In the genomic region with DNA sequence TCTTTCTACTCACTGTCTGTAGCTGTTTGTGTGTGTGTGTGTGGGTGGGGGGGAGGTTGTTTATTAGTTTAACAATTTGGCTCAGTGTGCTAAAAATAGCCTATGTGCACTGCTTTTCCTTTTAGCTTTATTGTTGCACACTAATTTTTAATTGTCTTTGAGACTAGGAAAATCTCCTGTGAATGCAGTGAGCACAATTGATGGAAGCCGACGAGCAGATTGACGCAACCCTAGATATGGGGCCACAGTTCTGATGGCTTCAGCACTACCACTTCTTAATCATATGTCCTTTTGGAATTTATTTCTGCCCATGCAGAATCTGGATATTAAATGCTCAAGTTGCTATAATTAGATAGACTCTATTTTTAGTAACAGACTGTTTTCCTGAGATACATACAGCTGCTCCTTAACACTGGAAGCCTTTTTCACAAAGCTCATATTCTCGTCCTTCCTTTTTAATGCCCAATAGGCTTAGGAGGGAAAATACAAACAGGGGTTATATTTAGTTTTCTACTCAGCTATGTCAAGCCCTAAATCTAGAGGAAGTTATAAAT, we compare ENCODE assay signal across 19 cellular contexts.
A peak's percentile ranks its signal among the peaks of the same experiment; 100 is the strongest.
DNase-seq lines count a peak whose midpoint lies in the region; ATAC-seq, FAIRE-seq and TF ChIP-seq lines count a peak whose summit lies in the region.
"Had no signal": no experiment of that assay in that cellular context is flagged by ENCODE, and none has a peak within 500 bp of the region (broad histone marks: within the 10 kb centered on the region; RNA-seq: fewer than 3 reads in every experiment).

No MANE protein-coding gene starts in this region.

- CTCF ChIA-PET in HEK293 (lab: Yijun Ruan, JAX), result interaction anchor here (0.6 to 1.0 kb wide), 3 partner anchors 9 to 206 kb away, joined by 3 read pairs; no protein-coding TSS in a partner anchor
- CTCF ChIA-PET in activated CD4-positive, alpha-beta T cell treated with anti-CD3 and anti-CD28 coated beads for 36 hours (lab: Charles Lee), result interaction anchor here (0.6 kb wide), 1 partner anchor 91 kb away, joined by 3 read pairs; no protein-coding TSS in a partner anchor

- H3K4me1 ChIP-seq in HEK293 (ENCODE audit: control insufficient read depth, insufficient read depth, low read length), result peaks cover 9% of the 10 kb centered on the region
- H3K4me1 ChIP-seq in astrocyte (ENCODE audit: insufficient read depth, low read length), result peaks cover 8% of the 10 kb centered on the region
- H3K4me1 ChIP-seq in right cardiac atrium (ENCODE audit: control insufficient read depth, insufficient read depth, low read length), result peaks cover 4% of the 10 kb centered on the region
- peaks cover 2 to 22% (median 12%) of the 10 kb centered on the region in 4 donors for H3K4me1 ChIP-seq in sigmoid colon

- TF ChIP-seq EP300 in sigmoid colon (IDR thresholded peaks at IDR 0.05), result no peak

- peak overlapping the region; percentile 51 for H3K4me2 ChIP-seq in astrocyte (ENCODE audit: low read length)

- no peak for FAIRE-seq in astrocyte (lab: Jason Lieb, UNC)

- intact Hi-C loops in right cardiac atrium (cut with DNase I), result no loop called here
- intact Hi-C loops in sigmoid colon (cut with DNase I), result no loop called here
- intact Hi-C loops in activated CD4-positive, alpha-beta T cell treated with anti-CD3 and anti-CD28 coated beads for 36 hours (cut with DNase I, micrococcal nuclease), result no loop called here
- intact Hi-C loops in activated CD4-positive, alpha-beta T cell treated with anti-CD3 and anti-CD28 coated beads, Interleukin-2, amount 10 ng/mL, durations not matched to agents 24 days and 14 days (cut with micrococcal nuclease), result no loop called here

- peaks cover 36% of the 10 kb centered on the region for H3K4me1 Mint-ChIP-seq in astrocyte (ENCODE audit: low read depth, unreplicated experiment)
- no peaks in the 10 kb centered on the region for H3K4me1 Mint-ChIP-seq in activated CD4-positive, alpha-beta T cell treated with anti-CD3 and anti-CD28 coated beads for 36 hours
- H3K4me1 Mint-ChIP-seq in activated CD4-positive, alpha-beta T cell treated with anti-CD3 and anti-CD28 coated beads, Interleukin-2, amount 10 ng/mL, durations not matched to agents 24 days and 14 days, result peaks cover 13% of the 10 kb centered on the region

- H3K4me3 ChIP-seq in HEK293 (ENCODE audit: low read depth, low read length) (no peak overlapping the region), astrocyte (ENCODE audit: insufficient read depth, low read depth, low read length) (no peak overlapping the region), right cardiac atrium (ENCODE audit: low read length) (no peak overlapping the region), sigmoid colon (no peak overlapping the region)

- H3K36me3 ChIP-seq in HEK293 (ENCODE audit: control insufficient read depth in 2 of 2, insufficient read depth in 1 of 2, low read length in 2 of 2) (no peaks in the 10 kb centered on the region), astrocyte (ENCODE audit: insufficient read depth, low read length) (no peaks in the 10 kb centered on the region), sigmoid colon (no peaks in the 10 kb centered on the region)

- ATAC-seq in right cardiac atrium, result peak; percentile 48 to 72
- no peak for ATAC-seq in activated CD4-positive, alpha-beta T cell treated with anti-CD3 and anti-CD28 coated beads for 36 hours

- H3K27me3 Mint-ChIP-seq in astrocyte (ENCODE audit: low read depth, unreplicated experiment), result no peaks in the 10 kb centered on the region
- peaks cover 22% of the 10 kb centered on the region for H3K27me3 Mint-ChIP-seq in activated CD4-positive, alpha-beta T cell treated with anti-CD3 and anti-CD28 coated beads for 36 hours
- H3K27me3 Mint-ChIP-seq in activated CD4-positive, alpha-beta T cell treated with anti-CD3 and anti-CD28 coated beads, Interleukin-2, amount 10 ng/mL, durations not matched to agents 24 days and 14 days, result peaks cover 44% of the 10 kb centered on the region

- no peak overlapping the region for H3K4me3 Mint-ChIP-seq in astrocyte (ENCODE audit: unreplicated experiment)
- H3K4me3 Mint-ChIP-seq in activated CD4-positive, alpha-beta T cell treated with anti-CD3 and anti-CD28 coated beads for 36 hours, result no peak overlapping the region
- H3K4me3 Mint-ChIP-seq in activated CD4-positive, alpha-beta T cell treated with anti-CD3 and anti-CD28 coated beads, Interleukin-2, amount 10 ng/mL, durations not matched to agents 24 days and 14 days, result no peak overlapping the region

- TF ChIP-seq POLR2A in sigmoid colon (IDR thresholded peaks at IDR 0.05), result no peak

- no peaks in the 10 kb centered on the region for H3K79me2 ChIP-seq in astrocyte (ENCODE audit: insufficient read depth, low read length)

- H4K20me1 ChIP-seq in astrocyte (ENCODE audit: insufficient read depth, low read length), result no peaks in the 10 kb centered on the region

- H3K9me3 Mint-ChIP-seq in astrocyte (ENCODE audit: unreplicated experiment), result peaks cover 6% of the 10 kb centered on the region
- no peaks in the 10 kb centered on the region for H3K9me3 Mint-ChIP-seq in activated CD4-positive, alpha-beta T cell treated with anti-CD3 and anti-CD28 coated beads for 36 hours (ENCODE audit: low read depth)
- H3K9me3 Mint-ChIP-seq in activated CD4-positive, alpha-beta T cell treated with anti-CD3 and anti-CD28 coated beads, Interleukin-2, amount 10 ng/mL, durations not matched to agents 24 days and 14 days, result peaks cover 15% of the 10 kb centered on the region

- H3K27ac Mint-ChIP-seq in astrocyte (ENCODE audit: unreplicated experiment), result peak overlapping the region; percentile 24
- no peak overlapping the region for H3K27ac Mint-ChIP-seq in activated CD4-positive, alpha-beta T cell treated with anti-CD3 and anti-CD28 coated beads for 36 hours
- H3K27ac Mint-ChIP-seq in activated CD4-positive, alpha-beta T cell treated with anti-CD3 and anti-CD28 coated beads, Interleukin-2, amount 10 ng/mL, durations not matched to agents 24 days and 14 days, result no peak overlapping the region

- no peak overlapping the region for H3K9ac ChIP-seq in astrocyte (ENCODE audit: low read length)

- H3K27me3 ChIP-seq in astrocyte (ENCODE audit: insufficient read depth, low read length), result no peaks in the 10 kb centered on the region
- H3K27me3 ChIP-seq in right cardiac atrium (ENCODE audit: control insufficient read depth, insufficient read depth), result no peaks in the 10 kb centered on the region
- no peaks in the 10 kb centered on the region for H3K27me3 ChIP-seq in sigmoid colon

- no peaks in the 10 kb centered on the region for H3K9me3 ChIP-seq in HEK293 (ENCODE audit: control insufficient read depth, insufficient read depth, low read depth, low read length)
- no peaks in the 10 kb centered on the region for H3K9me3 ChIP-seq in astrocyte (ENCODE audit: insufficient read depth, low read depth, low read length)
- H3K9me3 ChIP-seq in right cardiac atrium (ENCODE audit: control insufficient read depth, low read length), result no peaks in the 10 kb centered on the region
- H3K9me3 ChIP-seq in sigmoid colon, result no peaks in the 10 kb centered on the region

- WGBS in right cardiac atrium, result 7% methylated on average over 4 of the region's 4 CpGs
- WGBS in sigmoid colon, 2 donors, result 45 to 58% methylated on average over 4 of the region's 4 CpGs

- TF ChIP-seq CTCF in HEK293 (tag by site-specific recombination; IDR thresholded peaks at IDR 0.05) (no peak), astrocyte (IDR thresholded peaks at IDR 0.05; ENCODE audit: insufficient read depth, low read depth, low read length) (no peak), sigmoid colon (IDR thresholded peaks at IDR 0.05) (no peak)

- H2AFZ ChIP-seq in astrocyte (ENCODE audit: low read depth, low read length), result no peak overlapping the region

- H3K36me3 Mint-ChIP-seq in astrocyte (ENCODE audit: low read depth, unreplicated experiment), result no peaks in the 10 kb centered on the region
- H3K36me3 Mint-ChIP-seq in activated CD4-positive, alpha-beta T cell treated with anti-CD3 and anti-CD28 coated beads for 36 hours (ENCODE audit: low read depth), result no peaks in the 10 kb centered on the region
- H3K36me3 Mint-ChIP-seq in activated CD4-positive, alpha-beta T cell treated with anti-CD3 and anti-CD28 coated beads, Interleukin-2, amount 10 ng/mL, durations not matched to agents 24 days and 14 days (ENCODE audit: low read depth), result no peaks in the 10 kb centered on the region

- DNase-seq in astrocyte (ENCODE audit: low read depth) (no peak), right cardiac atrium (no peak), sigmoid colon (no peak), inferior parietal cortex (ENCODE audit: extremely low spot score) (no peak)
- DNase-seq in activated CD4-positive, alpha-beta T cell treated with anti-CD3 and anti-CD28 coated beads for 36 hours, result no peak
- DNase-seq in activated CD4-positive, alpha-beta T cell treated with anti-CD3 and anti-CD28 coated beads, Interleukin-2, amount 10 ng/mL, durations not matched to agents 24 days and 14 days, result no peak
- DNase-seq in activated effector memory CD4-positive, alpha-beta T cell treated with anti-CD3 and anti-CD28 coated beads, Interleukin-2, amount 50 U/mL, for 16 hours, result no peak
- DNase-seq: activated CD4-positive, alpha-beta T cell treated with anti-CD3 and anti-CD28 coated beads for 1 hour; activated CD8-positive, alpha-beta memory T cell treated with anti-CD3 and anti-CD28 coated beads, Interleukin-2, amount 50 U/mL, for 4 hours; activated gamma-delta T cell treated with Interleukin-2 at 50 U/mL for 16 hours; dermis blood vessel endothelial cell; EL; glutamatergic neuron; NCI-H1694 treated with DMSO at 0.1 percent for 48 hours; NCI-H510A; nucleus accumbens; stimulated activated CD4-positive, alpha-beta T cell treated with anti-CD3 and anti-CD28 coated beads, Interleukin-4, amount 100 ng/mL, for 24 hours; T1000 had no signal

- POLR2A ChIA-PET in HEK293 (lab: Yijun Ruan, JAX), result interaction anchor here (1.0 kb wide), 1 partner anchor 10 kb away, joined by 3 read pairs; no protein-coding TSS in a partner anchor
- POLR2A ChIA-PET in activated CD4-positive, alpha-beta T cell treated with anti-CD3 and anti-CD28 coated beads for 36 hours (lab: Charles Lee), result no interaction called here

- no peak overlapping the region for H3K27ac ChIP-seq in HEK293 (ENCODE audit: extremely low read depth, low read depth, low read length)
- no peak overlapping the region for H3K27ac ChIP-seq in astrocyte (ENCODE audit: low read depth, low read length)
- no peak overlapping the region for H3K27ac ChIP-seq in right cardiac atrium (ENCODE audit: low read length)
- peak overlapping the region in 3 of 4 donors; percentile 6 to 56 (median 39) for H3K27ac ChIP-seq in sigmoid colon

TF ChIP-seq in HEK293, 187 proteins besides CTCF, POLR2A, EP300 and RAD21 (continues in another document):
- TF ChIP-seq ZNF558 (tag by site-specific recombination; IDR thresholded peaks at IDR 0.05), result no peak
- TF ChIP-seq RBAK (tag by site-specific recombination; IDR thresholded peaks at IDR 0.05), result no peak
- TF ChIP-seq TRIM28 (IDR thresholded peaks at IDR 0.05; ENCODE audit: borderline replicate concordance, low read length), result no peak
- TF ChIP-seq GLIS2 (tag by site-specific recombination; IDR thresholded peaks at IDR 0.05), result no peak

Comparison
In these comparisons a context has a peak if more than half of its experiments do, and no peak if none do; other contexts are left out.
1. H3K27ac ChIP-seq: peak in sigmoid colon (3 of 4); none in HEK293 (single experiment), astrocyte (single experiment) and right cardiac atrium (single experiment).